In the genomic region with DNA sequence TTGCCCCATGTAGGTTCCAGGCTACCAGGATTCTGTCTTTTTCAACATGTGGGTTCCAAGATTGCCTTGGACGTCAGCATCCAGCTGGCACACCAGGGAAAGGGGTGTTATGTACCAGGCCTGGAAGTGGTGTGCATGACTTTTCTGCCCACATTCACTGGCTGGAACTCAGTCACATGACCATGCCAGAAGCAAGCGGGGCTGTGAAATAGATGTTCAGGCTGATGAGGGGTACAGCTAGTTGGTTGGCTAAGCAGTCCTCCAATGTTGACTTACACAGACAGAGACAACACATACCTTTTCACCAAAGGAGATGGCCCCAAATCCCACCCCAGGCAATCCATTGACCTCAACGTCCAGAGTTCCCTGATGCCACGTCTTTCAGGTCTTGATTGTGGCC, we compare ENCODE assay signal across 19 cellular contexts. TPM values are rescaled to one million over a fixed set of nuclear protein-coding genes. Genes with fewer than 3 reads are reported as not detected.
DNase-seq lines count a peak whose midpoint lies in the region; ATAC-seq, FAIRE-seq and TF ChIP-seq lines count a peak whose summit lies in the region.
"Had no signal": no experiment of that assay in that cellular context is flagged by ENCODE, and none has a peak within 500 bp of the region (broad histone marks: within the 10 kb centered on the region; RNA-seq: fewer than 3 reads in every experiment).

No MANE protein-coding gene starts in this region.

- no TSS peak for BruUV-seq in K562 (replicated peaks; lab: Mats Ljungman, UMichigan)

- no peak overlapping the region for H3K27ac ChIP-seq in K562 (ENCODE audit: extremely low read depth, low read depth, low read length)
- H3K27ac ChIP-seq in H1 (ENCODE audit: low read depth, low read length), result no peak overlapping the region
- H3K27ac ChIP-seq in upper lobe of right lung, result no peak overlapping the region
- no peak overlapping the region for H3K27ac ChIP-seq in upper lobe of left lung

- no peak overlapping the region for H2BK5ac ChIP-seq in H1 (ENCODE audit: low read depth, low read length)

- no peak overlapping the region for H2BK120ac ChIP-seq in H1 (replicated peaks; ENCODE audit: low read depth, low read length)

- no peaks in the 10 kb centered on the region for H3K9me3 Mint-ChIP-seq in memory B cell
- H3K9me3 Mint-ChIP-seq: GM23338, HFFc6 had no signal

- H3K4me2 ChIP-seq in K562 (ENCODE audit: insufficient read depth, low read length) (no peak overlapping the region), H1 (ENCODE audit: insufficient read depth in 1 of 2, low read depth in 2 of 2, low read length in 2 of 2) (no peak overlapping the region)
- H3K4me2 ChIP-seq: GM23338 had no signal

- no peaks in the 10 kb centered on the region for H3K23me2 ChIP-seq in H1 (ENCODE audit: low read depth, low read length)

- H3K9me1 ChIP-seq in K562 (ENCODE audit: control insufficient read depth, insufficient read depth, low read length), result peaks cover 4% of the 10 kb centered on the region

- no peak overlapping the region for H4K5ac ChIP-seq in H1 (ENCODE audit: insufficient read length, low read depth, low read length)

- 29% methylated on average over 4 of the region's 4 CpGs for WGBS in K562 (ENCODE audit: insufficient coverage, low coverage, missing lambda C conversion rate)
- WGBS in H1 (ENCODE audit: extremely low coverage in 1 of 2, insufficient coverage in 1 of 2, insufficient read length in 1 of 2, insufficient replicate concordance in 2 of 2, low coverage in 1 of 2, low lambda C conversion rate in 2 of 2, missing lambda C conversion rate in 1 of 2), 2 experiments, result 65% methylated on average over 4 of the region's 4 CpGs; no CpG with 5 or more reads in 1 of the 2 experiments
- 62 to 89% methylated on average over 3 to 4 of the region's 4 CpGs for WGBS in upper lobe of left lung, 2 donors

- no peaks in the 10 kb centered on the region for H3K27me3 ChIP-seq in K562 (ENCODE audit: control insufficient read depth in 2 of 2, insufficient read depth in 2 of 2, low read length in 2 of 2)
- H3K27me3 ChIP-seq in H1 (replicated peaks in 1 of 4; ENCODE audit: control insufficient read depth in 3 of 4, extremely low read depth in 1 of 4, insufficient read depth in 3 of 4, low read length in 3 of 4), result no peaks in the 10 kb centered on the region
- H3K27me3 ChIP-seq in upper lobe of right lung, result no peaks in the 10 kb centered on the region
- no peaks in the 10 kb centered on the region for H3K27me3 ChIP-seq in upper lobe of left lung

- POLR2A ChIA-PET in K562 (lab: Yijun Ruan, JAX), result interaction anchor here (0.8 to 2.1 kb wide), 3 partner anchors 10 to 16 kb away, joined by 3 to 8 read pairs (median 5); a partner anchor contains a TSS
- POLR2A ChIA-PET in H1 (lab: Charles Lee; ENCODE audit: partially characterized antibody), result interaction anchor here (1.0 to 1.4 kb wide), 4 partner anchors 11 to 62 kb away, joined by 3 to 6 read pairs (median 4); no protein-coding TSS in a partner anchor

- H3K9ac ChIP-seq in K562 (ENCODE audit: insufficient read depth in 1 of 2, low read depth in 2 of 2, low read length in 2 of 2) (no peak overlapping the region), H1 (replicated peaks in 1 of 4; ENCODE audit: extremely low read depth in 1 of 4, low read depth in 3 of 4, low read length in 3 of 4) (no peak overlapping the region)

- H3K79me1 ChIP-seq in H1 (ENCODE audit: low read depth, low read length), result peaks cover 3% of the 10 kb centered on the region; the same call in 1 of the 2 replicates

- H4K91ac ChIP-seq in H1 (replicated peaks; ENCODE audit: insufficient read length, low read length), result no peak overlapping the region

- H4K20me1 ChIP-seq in K562 (replicated peaks; ENCODE audit: control insufficient read depth, insufficient read depth, low read length) (0 out of 2 replicates have a peak, but pooled peaks cover 3% of the 10 kb centered on the region), H1 (replicated peaks in 1 of 2; ENCODE audit: control insufficient read depth in 1 of 2, insufficient read depth in 2 of 2, low read length in 2 of 2) (no peaks in the 10 kb centered on the region)

- no peak overlapping the region for H3K4me3 Mint-ChIP-seq in memory B cell
- H3K4me3 Mint-ChIP-seq: CD4-positive, alpha-beta memory T cell; GM23338; HFFc6 had no signal

- no peak overlapping the region for H3K18ac ChIP-seq in H1 (ENCODE audit: extremely low read depth, low read length)

- no peaks in the 10 kb centered on the region for H3K79me2 ChIP-seq in K562 (ENCODE audit: control insufficient read depth, insufficient read depth, low read length)
- H3K79me2 ChIP-seq in H1 (ENCODE audit: control insufficient read depth in 1 of 2, insufficient read depth in 2 of 2, low read length in 2 of 2), result no peaks in the 10 kb centered on the region

- H3K4me1 ChIP-seq in K562 (replicated peaks in 1 of 2; ENCODE audit: control insufficient read depth in 2 of 2, insufficient read depth in 2 of 2, low read length in 2 of 2), result peaks cover 1 to 5% of the 10 kb centered on the region in 2 experiments; a peak in 4 of 5 replicates
- peaks cover 0 to 5% (median 0%) of the 10 kb centered on the region in 4 experiments; a peak in 1 of 7 replicates for H3K4me1 ChIP-seq in H1 (replicated peaks in 1 of 4; ENCODE audit: control insufficient read depth in 3 of 4, insufficient read depth in 4 of 4, low read length in 3 of 4)
- no peaks in the 10 kb centered on the region for H3K4me1 ChIP-seq in upper lobe of right lung
- H3K4me1 ChIP-seq in upper lobe of left lung, result peaks cover 0 to 1% (median 0%) of the 10 kb centered on the region in 4 donors
- H3K4me1 ChIP-seq: HAP-1 had no signal

- no peak overlapping the region for H3K56ac ChIP-seq in H1 (replicated peaks; ENCODE audit: insufficient read length, low read depth, low read length)

- H3K9me3 ChIP-seq in K562 (replicated peaks; ENCODE audit: control insufficient read depth, insufficient read depth, low read depth, low read length) (no peaks in the 10 kb centered on the region), H1 (ENCODE audit: insufficient read depth in 2 of 2, low read depth in 1 of 2, low read length in 1 of 2) (no peaks in the 10 kb centered on the region), upper lobe of right lung (no peaks in the 10 kb centered on the region), upper lobe of left lung (no peaks in the 10 kb centered on the region)
- H3K9me3 ChIP-seq: HAP-1 had no signal

- no peaks in the 10 kb centered on the region for H3K27me3 Mint-ChIP-seq in memory B cell
- H3K27me3 Mint-ChIP-seq: CD4-positive, alpha-beta memory T cell had no signal

- intact Hi-C loops in K562 (cut with micrococcal nuclease), result no loop called here
- intact Hi-C loops in upper lobe of right lung (cut with DNase I), result no loop called here
- intact Hi-C loops in posterior cingulate gyrus (cut with DNase I), result no loop called here

- no peak for TF ChIP-seq CTCF in K562 (IDR thresholded peaks at IDR 0.05 in 2 of 3, conservative IDR thresholded peaks at IDR 0.05 in 1 of 3; ENCODE audit: insufficient read depth in 2 of 3, low read depth in 1 of 3, low read length in 3 of 3)
- no peak for TF ChIP-seq CTCF in H1 (IDR thresholded peaks at IDR 0.05; ENCODE audit: control extremely low read depth in 1 of 3, insufficient read depth in 1 of 3, low read depth in 1 of 3, low read length in 3 of 3)
- no peak for TF ChIP-seq CTCF in upper lobe of right lung (IDR thresholded peaks at IDR 0.05)
- TF ChIP-seq CTCF in upper lobe of left lung (IDR thresholded peaks at IDR 0.05), result no peak

- FAIRE-seq in K562 (lab: Jason Lieb, UNC) (no peak), H1 (lab: Jason Lieb, UNC) (no peak)
- FAIRE-seq: H54 had no signal

- ATAC-seq in K562, result no peak
- no peak for ATAC-seq in memory B cell (ENCODE audit: low read depth)
- ATAC-seq in upper lobe of right lung, result no peak
- ATAC-seq in upper lobe of left lung (ENCODE audit: low FRiP score in 2 of 2), result no peak
- ATAC-seq: GM12878 had no signal

- H3K4me1 Mint-ChIP-seq in memory B cell, result peaks cover 2% of the 10 kb centered on the region

- in situ Hi-C loops in K562 (cut with MboI), result no loop called here

- H3K4ac ChIP-seq in H1 (replicated peaks; ENCODE audit: insufficient read length, low read depth, low read length), result no peak overlapping the region

- no peak overlapping the region for H2BK20ac ChIP-seq in H1 (ENCODE audit: low read length)

- CTCF ChIA-PET in K562 (lab: Yijun Ruan, JAX; ENCODE audit: low intra/inter-chr PET ratio) (no interaction called here), H1 (lab: Charles Lee; ENCODE audit: partially characterized antibody) (interaction anchor here (0.6 to 2.2 kb wide), 5 partner anchors 10 to 755 kb away, joined by 3 to 8 read pairs (median 4); no protein-coding TSS in a partner anchor)

- no peak for DNase-seq in K562 (ENCODE audit: extremely low read depth in 1 of 4, low spot score in 3 of 4)
- DNase-seq in H1 (ENCODE audit: low read depth in 1 of 2, low spot score in 2 of 2), result no peak
- DNase-seq in memory B cell (ENCODE audit: low spot score in 2 of 2), result no peak
- DNase-seq in upper lobe of right lung, result peak; percentile 15
- DNase-seq in posterior cingulate gyrus, result no peak
- DNase-seq in upper lobe of left lung, result no peak
- no peak for DNase-seq in NCI-H1436 (lab: John Stamatoyannopoulos, UW)
- DNase-seq: C1 segment of cervical spinal cord; Calu3; CD4-positive, alpha-beta memory T cell; COR-L47; DMS79; EL; GDM1; HFFc6 had no signal

- TF ChIP-seq EP300 in K562 (IDR thresholded peaks at IDR 0.05; ENCODE audit: low read length) (no peak), H1 (IDR thresholded peaks at IDR 0.05; ENCODE audit: borderline replicate concordance in 1 of 2, low read depth in 2 of 2, low read length in 2 of 2) (no peak), upper lobe of left lung (IDR thresholded peaks at IDR 0.05) (no peak)

- no peak overlapping the region for H3K4me3 ChIP-seq in K562
- no peak overlapping the region for H3K4me3 ChIP-seq in H1 (ENCODE audit: extremely low read depth in 1 of 4, insufficient read depth in 2 of 4, low read depth in 3 of 4, low read length in 4 of 4)
- no peak overlapping the region for H3K4me3 ChIP-seq in upper lobe of right lung
- H3K4me3 ChIP-seq in upper lobe of left lung, result no peak overlapping the region
- H3K4me3 ChIP-seq: GM12878, GM23338, HAP-1 had no signal

- H2AFZ ChIP-seq in K562 (ENCODE audit: low read depth, low read length) (no peak overlapping the region), H1 (ENCODE audit: low read length) (no peak overlapping the region)
- H2AFZ ChIP-seq: GM23338 had no signal

- no peaks in the 10 kb centered on the region for H3K36me3 Mint-ChIP-seq in memory B cell

- no peak overlapping the region for H2AK5ac ChIP-seq in H1 (ENCODE audit: low read depth, low read length)

- no peak overlapping the region for H2BK15ac ChIP-seq in H1 (ENCODE audit: low read length)

- peak overlapping the region; percentile 4 for H3K27ac Mint-ChIP-seq in memory B cell
- H3K27ac Mint-ChIP-seq: CD4-positive, alpha-beta memory T cell; HFFc6 had no signal

- H2BK12ac ChIP-seq in H1 (ENCODE audit: low read depth, low read length), result no peak overlapping the region

- no peak for TF ChIP-seq RAD21 in K562 (CRISPR knock-in tag; conservative IDR thresholded peaks at IDR 0.05 in 1 of 2, IDR thresholded peaks at IDR 0.05 in 1 of 2)
- no peak for TF ChIP-seq RAD21 in H1 (IDR thresholded peaks at IDR 0.05 in 1 of 2, conservative IDR thresholded peaks at IDR 0.05 in 1 of 2; ENCODE audit: low read depth in 2 of 2, low read length in 2 of 2)

- no peak overlapping the region for H3K23ac ChIP-seq in H1 (ENCODE audit: insufficient read length)

- no peak overlapping the region for H3K14ac ChIP-seq in H1 (ENCODE audit: insufficient read length)

- H3K36me3 ChIP-seq in K562 (ENCODE audit: control insufficient read depth, insufficient read depth, low read length), result no peaks in the 10 kb centered on the region
- H3K36me3 ChIP-seq in H1 (ENCODE audit: control insufficient read depth in 2 of 4, insufficient read depth in 4 of 4, low read length in 3 of 4), result no peaks in the 10 kb centered on the region
- no peaks in the 10 kb centered on the region for H3K36me3 ChIP-seq in upper lobe of right lung
- peaks cover 0 to 3% (median 0%) of the 10 kb centered on the region in 4 donors for H3K36me3 ChIP-seq in upper lobe of left lung
- H3K36me3 ChIP-seq: HAP-1 had no signal

- no peak for TF ChIP-seq POLR2A in K562 (conservative IDR thresholded peaks at IDR 0.05)
- TF ChIP-seq POLR2A in H1 (IDR thresholded peaks at IDR 0.05; ENCODE audit: control extremely low read depth in 1 of 2, low read depth in 2 of 2, low read length in 2 of 2), result no peak
- TF ChIP-seq POLR2A in upper lobe of left lung (IDR thresholded peaks at IDR 0.05), result no peak

- H4K8ac ChIP-seq in H1 (ENCODE audit: extremely low read depth, insufficient read depth, low read length), result no peak overlapping the region

RNA-seq across cellular contexts. Expression of gene PLEKHM2, which starts 14.3 kb away (rescaled TPM):
- total RNA-seq in K562 (2011; cell fraction: chromatin; rRNA removed; ENCODE audit: low replicate concordance), result 33.4 and 106 TPM in 2 replicates
- total RNA-seq in K562 (2011; cell fraction: nucleolus; rRNA removed), result 69.5 and 71.2 TPM in 2 replicates
- total RNA-seq in K562 (2011; cell fraction: nucleoplasm; rRNA removed), result 36.4 and 44.3 TPM in 2 replicates
- 28.6 and 36.7 TPM in 2 replicates for total RNA-seq in K562 (2014; rRNA removed)
- total RNA-seq in K562 (2014; rRNA removed; fragmentation: Illumina TruSeq; extraction: Trizol), result 7.8 and 15.6 TPM in 2 replicates
- total RNA-seq in K562 (2015; rRNA removed; fragmentation: Illumina TruSeq; extraction: Trizol), result 33.2 and 34.3 TPM in 2 replicates
- 63.7 and 65.3 TPM in 2 replicates for total RNA-seq in K562 (2021)
- polyA plus RNA-seq in K562 (2011; rRNA removed), result 34.9 and 54.1 TPM in 2 replicates
- polyA plus RNA-seq in K562 (2011; cell fraction: cytosol; rRNA removed), result 50.7 and 63.4 TPM in 2 replicates
- 122 and 150 TPM in 2 replicates for polyA plus RNA-seq in K562 (2011; cell fraction: nucleus; rRNA removed)
- 43.7 and 66.8 TPM in 2 replicates for polyA plus RNA-seq in K562 (2012)
- 35.1 and 47.8 TPM in 2 replicates for polyA plus RNA-seq in K562 (2014; fragmentation: Illumina TruSeq; extraction: Trizol)
- polyA plus RNA-seq in K562 (2014; fragmentation: Nextera tagmentation; extraction: Ambion mirVana), result under 1 TPM; 0.27 to 0.78 TPM
- polyA plus RNA-seq in K562 (2014; rRNA removed), result 41.1 and 42.7 TPM in 2 replicates
- 17.2 and 24.3 TPM in 2 replicates for polyA minus RNA-seq in K562 (2011; rRNA and poly(A)+ RNA removed)
- polyA minus RNA-seq in K562 (2011; cell fraction: cytosol; rRNA and poly(A)+ RNA removed), result 35.5 and 58.1 TPM in 2 replicates
- 17.6 and 24.7 TPM in 2 replicates for polyA minus RNA-seq in K562 (2011; cell fraction: nucleus; rRNA and poly(A)+ RNA removed)
- total RNA-seq in H1 (2021; fragmentation: NEBNext Ultra II Directional; extraction: Animal tissue kit (Norgen Biotek cat#: 25700)), result 47.6 and 47.9 TPM in 2 replicates
- polyA plus RNA-seq in H1 (2011; rRNA removed), result 38.3 and 52.7 TPM in 2 replicates
- 38.9 TPM for polyA plus RNA-seq in H1 (2011; cell fraction: cytosol; rRNA removed)
- 73.0 TPM for polyA plus RNA-seq in H1 (2011; cell fraction: nucleus; rRNA removed)
- polyA plus RNA-seq in H1 (2012, experiment 1 of 2), result 22.0 to 43.3 TPM (median 40.8 TPM) in 4 replicates
- 36.7 TPM for polyA plus RNA-seq in H1 (2012, experiment 2 of 2)
- 33.0 TPM for polyA plus RNA-seq in H1 (2013, experiment 1 of 2)
- polyA plus RNA-seq in H1 (2013, experiment 2 of 2), result 33.2 TPM
- 23.2 and 25.2 TPM in 2 replicates for polyA minus RNA-seq in H1 (2011; rRNA and poly(A)+ RNA removed)
- polyA minus RNA-seq in H1 (2011; cell fraction: cytosol; rRNA and poly(A)+ RNA removed), result 30.7 TPM
- polyA minus RNA-seq in H1 (2011; cell fraction: nucleus; rRNA and poly(A)+ RNA removed), result 20.5 TPM
- total RNA-seq in upper lobe of right lung, result 90.9 TPM
- total RNA-seq in upper lobe of left lung, result 100 to 1,000 TPM in 1 of 6 donors, 10 to 100 TPM in 5; 50.3 to 120 (median 83.3) TPM

RNA-seq across cellular contexts. Expression of gene DDI2, which starts 52.6 kb away (rescaled TPM):
- total RNA-seq in K562 (2011; cell fraction: chromatin; rRNA removed; ENCODE audit: low replicate concordance), result 185 and 291 TPM in 2 replicates
- 109 and 114 TPM in 2 replicates for total RNA-seq in K562 (2011; cell fraction: nucleolus; rRNA removed)
- total RNA-seq in K562 (2011; cell fraction: nucleoplasm; rRNA removed), result 211 and 265 TPM in 2 replicates
- 21.2 and 31.5 TPM in 2 replicates for total RNA-seq in K562 (2014; rRNA removed)
- total RNA-seq in K562 (2014; rRNA removed; fragmentation: Illumina TruSeq; extraction: Trizol), result 29.3 and 31.8 TPM in 2 replicates
- total RNA-seq in K562 (2015; rRNA removed; fragmentation: Illumina TruSeq; extraction: Trizol), result 23.6 and 23.9 TPM in 2 replicates
- total RNA-seq in K562 (2021), result 48.4 and 50.1 TPM in 2 replicates
- polyA plus RNA-seq in K562 (2011; rRNA removed), result 14.5 and 16.3 TPM in 2 replicates
- 8.1 and 10.8 TPM in 2 replicates for polyA plus RNA-seq in K562 (2011; cell fraction: cytosol; rRNA removed)
- 31.8 and 38.6 TPM in 2 replicates for polyA plus RNA-seq in K562 (2011; cell fraction: nucleus; rRNA removed)
- 11.9 and 18.2 TPM in 2 replicates for polyA plus RNA-seq in K562 (2012)
- 27.4 and 32.0 TPM in 2 replicates for polyA plus RNA-seq in K562 (2014; fragmentation: Illumina TruSeq; extraction: Trizol)
- 1 to 10 TPM; 6.5 to 7.3 TPM for polyA plus RNA-seq in K562 (2014; fragmentation: Nextera tagmentation; extraction: Ambion mirVana)
- polyA plus RNA-seq in K562 (2014; rRNA removed), result 17.1 and 19.1 TPM in 2 replicates
- 65.5 and 71.7 TPM in 2 replicates for polyA minus RNA-seq in K562 (2011; rRNA and poly(A)+ RNA removed)
- polyA minus RNA-seq in K562 (2011; cell fraction: cytosol; rRNA and poly(A)+ RNA removed), result 19.4 and 25.7 TPM in 2 replicates
- polyA minus RNA-seq in K562 (2011; cell fraction: nucleus; rRNA and poly(A)+ RNA removed), result 76.7 and 116 TPM in 2 replicates
- 38.3 and 39.3 TPM in 2 replicates for total RNA-seq in H1 (2021; fragmentation: NEBNext Ultra II Directional; extraction: Animal tissue kit (Norgen Biotek cat#: 25700))
- 7.7 and 11.8 TPM in 2 replicates for polyA plus RNA-seq in H1 (2011; rRNA removed)
- 8.7 TPM for polyA plus RNA-seq in H1 (2011; cell fraction: cytosol; rRNA removed)
- polyA plus RNA-seq in H1 (2011; cell fraction: nucleus; rRNA removed), result 30.4 TPM
- polyA plus RNA-seq in H1 (2012, experiment 1 of 2), result 9.7 to 17.0 TPM (median 12.6 TPM) in 4 replicates
- polyA plus RNA-seq in H1 (2012, experiment 2 of 2), result 0.76 TPM
- 14.0 TPM for polyA plus RNA-seq in H1 (2013, experiment 1 of 2)
- polyA plus RNA-seq in H1 (2013, experiment 2 of 2), result 13.5 TPM
- 44.5 and 61.2 TPM in 2 replicates for polyA minus RNA-seq in H1 (2011; rRNA and poly(A)+ RNA removed)
- polyA minus RNA-seq in H1 (2011; cell fraction: cytosol; rRNA and poly(A)+ RNA removed), result 21.0 TPM
- polyA minus RNA-seq in H1 (2011; cell fraction: nucleus; rRNA and poly(A)+ RNA removed), result 91.9 TPM
- total RNA-seq in upper lobe of right lung, result 40.9 TPM
- total RNA-seq in upper lobe of left lung, result 100 to 1,000 TPM in 1 of 6 donors, 10 to 100 TPM in 5; 31.4 to 161 (median 46.1) TPM

Comparison
In these comparisons a context has a peak if more than half of its experiments do, and no peak if none do; other contexts are left out.
1. Of the 49 proteins assayed by ChIP-seq in both K562 and H1: peak only in K562: none; only in H1: none; in both: USF2; in neither: 48.